1 cellular context compared by ENCODE assay signal in the genomic region with DNA sequence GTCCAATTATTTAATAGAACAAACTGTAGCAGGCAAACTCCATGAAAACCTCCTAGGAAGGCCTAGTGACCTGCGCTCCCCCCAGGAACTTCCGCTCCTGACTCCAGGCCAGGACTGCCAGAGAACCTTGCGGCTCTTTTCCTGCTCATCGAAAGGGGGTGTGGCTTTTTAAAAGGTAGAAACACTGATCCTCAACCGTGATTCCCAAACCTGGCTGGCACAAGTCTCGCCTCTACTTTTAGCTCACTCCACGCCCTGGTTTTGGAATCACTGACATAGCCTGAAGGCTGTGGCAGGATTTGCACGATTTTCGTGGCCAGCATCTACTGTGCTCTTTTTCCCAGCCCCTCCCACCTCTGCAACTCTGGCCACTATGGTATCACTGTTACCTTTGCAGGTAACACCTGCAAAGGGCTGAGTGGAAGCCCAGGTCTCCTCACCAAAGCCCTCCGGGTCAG.
TF ChIP-seq lines count a peak whose summit lies in the region.

No MANE protein-coding gene starts in this region.

TF ChIP-seq in IMR-90, 13 proteins besides CTCF, POLR2A, EP300 and RAD21 (continued from another document):
- TF ChIP-seq, protein P1, sequence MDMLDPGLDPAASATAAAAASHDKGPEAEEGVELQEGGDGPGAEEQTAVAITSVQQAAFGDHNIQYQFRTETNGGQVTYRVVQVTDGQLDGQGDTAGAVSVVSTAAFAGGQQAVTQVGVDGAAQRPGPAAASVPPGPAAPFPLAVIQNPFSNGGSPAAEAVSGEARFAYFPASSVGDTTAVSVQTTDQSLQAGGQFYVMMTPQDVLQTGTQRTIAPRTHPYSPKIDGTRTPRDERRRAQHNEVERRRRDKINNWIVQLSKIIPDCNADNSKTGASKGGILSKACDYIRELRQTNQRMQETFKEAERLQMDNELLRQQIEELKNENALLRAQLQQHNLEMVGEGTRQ (IDR thresholded peaks at IDR 0.05; ENCODE audit: low read depth, low read length), result no peak
- TF ChIP-seq CEBPB (IDR thresholded peaks at IDR 0.05; ENCODE audit: low read depth, low read length), result no peak
- no peak for TF ChIP-seq MAZ (IDR thresholded peaks at IDR 0.05; ENCODE audit: borderline replicate concordance, low read depth, low read length)
- TF ChIP-seq BHLHE40 (IDR thresholded peaks at IDR 0.05; ENCODE audit: low read depth, low read length), result no peak
- TF ChIP-seq MAFK (IDR thresholded peaks at IDR 0.05; ENCODE audit: low read depth, low read length), result no peak
TF ChIP-seq in IMR-90: peak in this region for 0.
